In genomic region chr7:27163776-27164380, GRCh38 we compare ENCODE assay signal across 10 cellular contexts. TPM values are rescaled to one million over a fixed set of nuclear protein-coding genes. Genes with fewer than 3 reads are reported as not detected.
DNase-seq lines count a peak whose midpoint lies in the region; ATAC-seq and TF ChIP-seq lines count a peak whose summit lies in the region.
"Had no signal": no experiment of that assay in that cellular context is flagged by ENCODE, and none has a peak within 500 bp of the region (broad histone marks: within the 10 kb centered on the region; RNA-seq: fewer than 3 reads in every experiment).

No MANE protein-coding gene starts in this region.

- H3K9me3 ChIP-seq in spleen: peaks cover 0 to 15% (median 0%) of the 10 kb centered on the region in 8 donors

- TF ChIP-seq CTCF in RWPE1 (conservative IDR thresholded peaks at IDR 0.05; ENCODE audit: low read depth): no peak
- TF ChIP-seq CTCF in spleen (IDR thresholded peaks at IDR 0.05 in 8 of 11, conservative IDR thresholded peaks at IDR 0.05 in 3 of 11): peak in 1 of 11 experiments; percentile 7

- ATAC-seq in left colon (no peak), GM21619 (IDR thresholded peaks at IDR 0.05; ENCODE audit: unreplicated experiment) (no peak), SK-N-SH treated with all-trans-retinoic acid at 6 μM for 48 hours (no peak)

- CTCF ChIA-PET in RWPE1 (lab: Yijun Ruan, JAX): interaction anchor here (0.8 to 1.3 kb wide), 4 partner anchors 8 to 16 kb away, joined by 3 to 6 read pairs (median 6); partner anchors contain the start of gene HOXA10

- intact Hi-C loops in left colon (cut with DNase I, micrococcal nuclease) (loop anchor here in 1 of 2 donors (5.0 kb wide), 2 partner anchors 792 to 962 kb away; partner anchors contain the start of genes CBX3 and HNRNPA2B1), spleen (cut with DNase I; ENCODE audit: low total_unique reads) (loop anchor here (5.0 to 10.0 kb wide), 3 partner anchors 482 to 1299 kb away; no protein-coding TSS in a partner anchor)

- H3K4me1 ChIP-seq in spleen: peaks cover 20 to 90% (median 60%) of the 10 kb centered on the region in 6 donors

- peak overlapping the region in 5 of 8 donors; percentile 32 to 65 (median 43) for H3K4me3 ChIP-seq in spleen

- H3K27ac ChIP-seq in RWPE1: peak overlapping the region; percentile 96
- no peak overlapping the region for H3K27ac ChIP-seq in spleen

- POLR2A ChIA-PET in RWPE1 (lab: Yijun Ruan, JAX; ENCODE audit: low non-redundant PET): no interaction called here

- no peak for TF ChIP-seq POLR2A in spleen (IDR thresholded peaks at IDR 0.05)

- DNase-seq in GM04504 (ENCODE audit: low read depth) (peak; percentile 8), RWPE1 (ENCODE audit: low spot score) (no peak), left colon (peak; percentile 26 to 31), spleen (peak; percentile 52), DMS114 treated with DMSO at 0.1 percent for 48 hours (lab: John Stamatoyannopoulos, UW; ENCODE audit: unreplicated experiment) (no peak)
- DNase-seq: midbrain, NCI-H1436 treated with DMSO at 0.1 percent for 48 hours had no signal

- H3K36me3 ChIP-seq in spleen: no peaks in the 10 kb centered on the region

- 17 to 41% (median 28%) methylated on average over 23 of the region's 23 CpGs for WGBS in spleen, 5 donors

- H3K27me3 ChIP-seq in spleen (replicated peaks in 1 of 7): peaks cover 25 to 100% (median 93%) of the 10 kb centered on the region in 7 donors

TF ChIP-seq in SK-N-SH treated with all-trans-retinoic acid at 6 μM for 48 hours, 23 proteins besides CTCF, POLR2A, EP300 and RAD21:
- TF ChIP-seq OSR1 (CRISPR knock-in tag; IDR thresholded peaks at IDR 0.05): no peak

RNA-seq across cellular contexts. Expression of gene HOXA9, which starts 1.5 kb away (rescaled TPM):
- 10 to 100 TPM; 18.0 to 28.6 TPM for total RNA-seq in left colon
- total RNA-seq in spleen: 1 to 10 TPM in 5 of 7 donors, under 1 TPM in 2; 0.51 to 3.0 (median 1.2) TPM
- polyA plus RNA-seq in spleen: under 1 TPM; 0.46 to 0.54 (median 0.48) TPM
- total RNA-seq: endodermal cell had no signal

RNA-seq across cellular contexts. Expression of gene HOXA7, which starts 7.4 kb away (rescaled TPM):
- total RNA-seq in left colon (10 to 100 TPM; 30.2 to 38.9 TPM), spleen (1 to 10 TPM; 1.0 to 8.0 (median 2.6) TPM)
- 1 to 10 TPM in 1 of 3 donors, under 1 TPM in 2; 0.55 to 1.4 (median 0.80) TPM for polyA plus RNA-seq in spleen
- total RNA-seq: endodermal cell had no signal

RNA-seq across cellular contexts. Expression of gene HOXA10, which starts 10.2 kb away (rescaled TPM):
- total RNA-seq in left colon (10 to 100 TPM; 23.4 to 30.0 TPM), spleen (under 1 TPM in 3 of 7 donors, not detected in 4; 0.13 to 0.72 (median 0.56) TPM)
- under 1 TPM; 0.05 to 0.22 (median 0.19) TPM for polyA plus RNA-seq in spleen
- total RNA-seq: endodermal cell had no signal

RNA-seq across cellular contexts. Expression of gene HOXA3, which starts 11.5 kb away (rescaled TPM):
- total RNA-seq in left colon (10 to 100 TPM; 16.4 to 23.2 TPM), spleen (1 to 10 TPM in 5 of 7 donors, under 1 TPM in 2; 0.51 to 6.1 (median 2.2) TPM)
- 1 to 10 TPM in 1 of 3 donors, under 1 TPM in 2; 0.57 to 1.4 (median 0.62) TPM for polyA plus RNA-seq in spleen
- total RNA-seq: endodermal cell had no signal

RNA-seq across cellular contexts. Expression of gene HOXA6, which starts 16.3 kb away (rescaled TPM):
- total RNA-seq in left colon: 10 to 100 TPM; 20.0 to 21.2 TPM
- 1 to 10 TPM in 5 of 7 donors, under 1 TPM in 2; 0.38 to 2.0 (median 1.4) TPM for total RNA-seq in spleen
- polyA plus RNA-seq in spleen: under 1 TPM in 1 of 3 donors, not detected in 2; 0.26 TPM
- total RNA-seq: endodermal cell had no signal

Comparison
In these comparisons a context has a peak if more than half of its experiments do, and no peak if none do; other contexts are left out.
1. DNase-seq: peak in GM04504 (single experiment), left colon (2 of 2) and spleen (single experiment); none in RWPE1 (single experiment) and DMS114 treated with DMSO at 0.1 percent for 48 hours (single experiment).
2. RNA of gene HOXA9, which starts 1.5 kb away (total RNA-seq): 18.0 to 28.6 TPM in left colon; 0.51 to 3.0 TPM in spleen; every median in the first group is over 4 times any median in the second.
3. RNA of gene HOXA10, which starts 10.2 kb away (total RNA-seq): 23.4 to 30.0 TPM in left colon; 0.13 to 0.72 TPM in spleen; every median in the first group is over 10 times any median in the second.